Comparison of ENCODE assay signal across 14 cellular contexts in the genomic region with DNA sequence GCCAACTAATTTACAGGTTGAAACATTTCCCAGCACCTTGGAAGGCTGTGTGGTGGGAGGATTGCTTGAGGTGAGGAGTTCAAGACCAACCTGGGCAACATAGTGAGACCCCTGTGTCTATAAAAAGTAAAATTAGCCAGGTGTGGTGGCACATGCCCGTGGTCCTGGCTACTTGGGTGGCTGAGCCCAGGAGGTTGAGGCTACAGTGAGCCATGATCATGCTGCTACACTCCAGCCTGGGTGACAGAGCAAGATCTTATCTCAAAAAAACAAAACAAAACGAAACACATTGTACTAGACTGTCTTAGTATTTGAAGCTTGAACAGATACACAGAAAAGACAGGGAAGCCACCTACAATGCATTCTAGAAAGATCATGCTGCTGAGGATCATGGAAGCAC. TPM values are rescaled to one million over a fixed set of nuclear protein-coding genes. Genes with fewer than 3 reads are reported as not detected.
DNase-seq lines count a peak whose midpoint lies in the region; ATAC-seq and TF ChIP-seq lines count a peak whose summit lies in the region.
"Had no signal": no experiment of that assay in that cellular context is flagged by ENCODE, and none has a peak within 500 bp of the region (broad histone marks: within the 10 kb centered on the region; RNA-seq: fewer than 3 reads in every experiment).

No MANE protein-coding gene starts in this region.

- peak overlapping the region; percentile 47 for H3K27ac Mint-ChIP-seq in activated CD4-positive, alpha-beta T cell treated with anti-CD3 and anti-CD28 coated beads, Interleukin-2, amount 10 ng/mL, durations not matched to agents 7 days and 5 days
- no peak overlapping the region for H3K27ac Mint-ChIP-seq in activated T-helper 17 cell treated with anti-CD3 and anti-CD28 coated beads, Interleukin-2, amount 50 U/mL, for 72 hours
- H3K27ac Mint-ChIP-seq in neural progenitor cell: no peak overlapping the region
- H3K27ac Mint-ChIP-seq: memory B cell had no signal

- peaks cover 3% of the 10 kb centered on the region for H3K9me3 Mint-ChIP-seq in activated CD4-positive, alpha-beta T cell treated with anti-CD3 and anti-CD28 coated beads, Interleukin-2, amount 10 ng/mL, durations not matched to agents 7 days and 5 days
- no peaks in the 10 kb centered on the region for H3K9me3 Mint-ChIP-seq in activated T-helper 17 cell treated with anti-CD3 and anti-CD28 coated beads, Interleukin-2, amount 50 U/mL, for 72 hours
- H3K9me3 Mint-ChIP-seq in neural progenitor cell: peaks cover 40% of the 10 kb centered on the region
- H3K9me3 Mint-ChIP-seq: memory B cell had no signal

- no peaks in the 10 kb centered on the region for H3K9me3 ChIP-seq in GM23248 (ENCODE audit: low read depth)
- no peaks in the 10 kb centered on the region for H3K9me3 ChIP-seq in neural progenitor cell (ENCODE audit: low read depth)
- H3K9me3 ChIP-seq in Peyer's patch: no peaks in the 10 kb centered on the region
- H3K9me3 ChIP-seq in stomach: no peaks in the 10 kb centered on the region
- H3K9me3 ChIP-seq: pancreas, thyroid gland had no signal

- peaks cover 10% of the 10 kb centered on the region; the same call in 1 of the 2 replicates for H3K4me1 ChIP-seq in GM23248 (ENCODE audit: insufficient read depth)
- peaks cover 13% of the 10 kb centered on the region for H3K4me1 ChIP-seq in neural progenitor cell
- H3K4me1 ChIP-seq in Peyer's patch: peaks cover 0 to 22% (median 6%) of the 10 kb centered on the region in 4 donors
- H3K4me1 ChIP-seq in stomach: peaks cover 22 to 43% (median 32%) of the 10 kb centered on the region in 4 donors

- peaks cover 3% of the 10 kb centered on the region; the same call in 1 of the 2 replicates for H3K9me2 ChIP-seq in GM23248 (ENCODE audit: insufficient read depth)

- POLR2A ChIA-PET in activated CD4-positive, alpha-beta T cell treated with anti-CD3 and anti-CD28 coated beads, Interleukin-2, amount 10 ng/mL, durations not matched to agents 7 days and 5 days (lab: Charles Lee): no interaction called here

- peak; percentile 24 for DNase-seq in activated CD4-positive, alpha-beta T cell treated with anti-CD3 and anti-CD28 coated beads, Interleukin-2, amount 10 ng/mL, durations not matched to agents 7 days and 5 days
- DNase-seq in activated CD4-positive, alpha-beta T cell treated with anti-CD3 and anti-CD28 coated beads, Interleukin-2, amount 50 U/mL, for 4 hours: no peak
- DNase-seq in GM23248 (no peak), neural progenitor cell (ENCODE audit: low spot score) (no peak), Peyer's patch (no peak), GM20000 (ENCODE audit: low spot score) (no peak), stomach (no peak)
- DNase-seq: DMS 273 treated with DMSO at 0.1 percent for 48 hours, NCI-H1417 treated with DMSO at 0.1 percent for 48 hours, NCI-H510A, pancreas had no signal

- in situ Hi-C loops in GM23248 (cut with MboI): no loop called here

- H3K27me3 Mint-ChIP-seq in activated CD4-positive, alpha-beta T cell treated with anti-CD3 and anti-CD28 coated beads, Interleukin-2, amount 10 ng/mL, durations not matched to agents 7 days and 5 days: no peaks in the 10 kb centered on the region
- H3K27me3 Mint-ChIP-seq in activated T-helper 17 cell treated with anti-CD3 and anti-CD28 coated beads, Interleukin-2, amount 50 U/mL, for 72 hours: no peaks in the 10 kb centered on the region
- peaks cover 4% of the 10 kb centered on the region for H3K27me3 Mint-ChIP-seq in neural progenitor cell (ENCODE audit: insufficient read depth, low read depth)
- H3K27me3 Mint-ChIP-seq: memory B cell had no signal

- H3K9ac ChIP-seq in GM23248 (no peak overlapping the region), neural progenitor cell (no peak overlapping the region)

- no peak overlapping the region for H3K4me3 Mint-ChIP-seq in activated CD4-positive, alpha-beta T cell treated with anti-CD3 and anti-CD28 coated beads, Interleukin-2, amount 10 ng/mL, durations not matched to agents 7 days and 5 days
- peak overlapping the region; percentile 100 for H3K4me3 Mint-ChIP-seq in activated T-helper 17 cell treated with anti-CD3 and anti-CD28 coated beads, Interleukin-2, amount 50 U/mL, for 72 hours
- H3K4me3 Mint-ChIP-seq in neural progenitor cell: no peak overlapping the region

- H3K4me1 Mint-ChIP-seq in activated CD4-positive, alpha-beta T cell treated with anti-CD3 and anti-CD28 coated beads, Interleukin-2, amount 10 ng/mL, durations not matched to agents 7 days and 5 days: peaks cover 39% of the 10 kb centered on the region
- peaks cover 11% of the 10 kb centered on the region for H3K4me1 Mint-ChIP-seq in activated T-helper 17 cell treated with anti-CD3 and anti-CD28 coated beads, Interleukin-2, amount 50 U/mL, for 72 hours
- H3K4me1 Mint-ChIP-seq in neural progenitor cell: peaks cover 28% of the 10 kb centered on the region

- H3K27ac ChIP-seq in GM23248: no peak overlapping the region
- H3K27ac ChIP-seq in neural progenitor cell: no peak overlapping the region
- no peak overlapping the region for H3K27ac ChIP-seq in Peyer's patch
- H3K27ac ChIP-seq in stomach: no peak overlapping the region
- H3K27ac ChIP-seq: pancreas had no signal

- H3K36me3 ChIP-seq in GM23248 (ENCODE audit: low read depth) (no peaks in the 10 kb centered on the region), neural progenitor cell (no peaks in the 10 kb centered on the region), Peyer's patch (no peaks in the 10 kb centered on the region), stomach (no peaks in the 10 kb centered on the region)
- H3K36me3 ChIP-seq: pancreas, thyroid gland had no signal

- ATAC-seq in activated T-helper 17 cell treated with anti-CD3 and anti-CD28 coated beads, Interleukin-2, amount 50 U/mL, for 72 hours (replicated peaks): no peak
- ATAC-seq: pancreas had no signal

- CTCF ChIA-PET in activated CD4-positive, alpha-beta T cell treated with anti-CD3 and anti-CD28 coated beads, Interleukin-2, amount 10 ng/mL, durations not matched to agents 7 days and 5 days (lab: Charles Lee): interaction anchor here (1.4 kb wide), 1 partner anchor 11 kb away, joined by 3 read pairs; no protein-coding TSS in a partner anchor

- H4K20me1 ChIP-seq in GM23248 (ENCODE audit: insufficient read depth): no peaks in the 10 kb centered on the region
- H4K20me1 ChIP-seq in neural progenitor cell (ENCODE audit: low read depth): no peaks in the 10 kb centered on the region

- 0 out of 2 replicates have a peak overlapping the region, but pooled peaks have one; percentile 85 for H3K4me3 ChIP-seq in GM23248
- H3K4me3 ChIP-seq in neural progenitor cell: no peak overlapping the region
- H3K4me3 ChIP-seq in Peyer's patch: no peak overlapping the region
- H3K4me3 ChIP-seq in stomach: peak overlapping the region in 2 of 4 donors; percentile 3 to 75
- H3K4me3 ChIP-seq: thyroid gland had no signal

- peaks cover 6% of the 10 kb centered on the region; the same call in 1 of the 2 replicates for H3F3A ChIP-seq in GM23248 (ENCODE audit: insufficient read depth)
- H3F3A ChIP-seq in neural progenitor cell (ENCODE audit: low read depth): peaks cover 20% of the 10 kb centered on the region

- intact Hi-C loops in stomach (cut with DNase I; ENCODE audit: low total_unique reads): no loop called here

- no peak for TF ChIP-seq EP300 in stomach (IDR thresholded peaks at IDR 0.05)

- H3K79me2 ChIP-seq in GM23248 (ENCODE audit: insufficient read depth): peaks cover 40% of the 10 kb centered on the region
- H3K79me2 ChIP-seq in neural progenitor cell (ENCODE audit: low read depth): peaks cover 26% of the 10 kb centered on the region

- H3K4me2 ChIP-seq in GM23248 (ENCODE audit: unreplicated experiment) (peak overlapping the region; percentile 84), neural progenitor cell (peak overlapping the region; percentile 77)

- no peak overlapping the region for H2AFZ ChIP-seq in GM23248
- H2AFZ ChIP-seq in neural progenitor cell (replicated peaks): no peak overlapping the region

- 64 to 75% methylated on average over 2 of the region's 2 CpGs for WGBS in GM23248 (ENCODE audit: low coverage in 1 of 2, low lambda C conversion rate in 2 of 2, missing lambda C conversion rate in 2 of 2), 2 experiments
- WGBS in stomach, 5 donors: 48 to 60% (median 53%) methylated on average over 2 of the region's 2 CpGs

- H3K27me3 ChIP-seq in GM23248 (replicated peaks; ENCODE audit: insufficient read depth) (no peaks in the 10 kb centered on the region), neural progenitor cell (no peaks in the 10 kb centered on the region), Peyer's patch (no peaks in the 10 kb centered on the region), stomach (no peaks in the 10 kb centered on the region)
- H3K27me3 ChIP-seq: pancreas, thyroid gland had no signal

- TF ChIP-seq CTCF in neural progenitor cell (IDR thresholded peaks at IDR 0.05) (no peak), Peyer's patch (IDR thresholded peaks at IDR 0.05) (no peak), GM20000 (IDR thresholded peaks at IDR 0.05; ENCODE audit: extremely low read depth, missing control alignments) (no peak), stomach (IDR thresholded peaks at IDR 0.05) (no peak)

- TF ChIP-seq POLR2A in Peyer's patch (IDR thresholded peaks at IDR 0.05) (no peak), stomach (IDR thresholded peaks at IDR 0.05) (no peak)

- H3K36me3 Mint-ChIP-seq in activated CD4-positive, alpha-beta T cell treated with anti-CD3 and anti-CD28 coated beads, Interleukin-2, amount 10 ng/mL, durations not matched to agents 7 days and 5 days (ENCODE audit: low read depth): peaks cover 12% of the 10 kb centered on the region
- peaks cover 5% of the 10 kb centered on the region for H3K36me3 Mint-ChIP-seq in activated T-helper 17 cell treated with anti-CD3 and anti-CD28 coated beads, Interleukin-2, amount 50 U/mL, for 72 hours (ENCODE audit: low read depth)
- H3K36me3 Mint-ChIP-seq in neural progenitor cell: peaks cover 31% of the 10 kb centered on the region

RNA-seq across cellular contexts. Expression of a gene that starts 2.8 kb away (rescaled TPM):
- 10 to 100 TPM; 18.4 to 24.1 TPM for total RNA-seq in activated CD4-positive, alpha-beta T cell treated with anti-CD3 and anti-CD28 coated beads, Interleukin-2, amount 10 ng/mL, durations not matched to agents 7 days and 5 days
- total RNA-seq in GM23248 (2014; rRNA removed; shearing (Covaris generic)): 30.6 and 39.2 TPM in 2 replicates
- 35.8 and 36.8 TPM in 2 replicates for polyA plus RNA-seq in GM23248 (2016; fragmentation: Nextera tagmentation; extraction: Ambion mirVana)
- total RNA-seq in activated T-helper 17 cell treated with anti-CD3 and anti-CD28 coated beads, Interleukin-2, amount 50 U/mL, for 72 hours: 10 to 100 TPM; 23.4 to 38.1 TPM
- total RNA-seq in neural progenitor cell (ENCODE audit: low replicate concordance): 14.5 and 23.8 TPM in 2 replicates
- total RNA-seq in Peyer's patch: 10 to 100 TPM; 23.6 to 60.7 (median 39.9) TPM
- 10 to 100 TPM; 18.3 to 56.9 (median 28.1) TPM for total RNA-seq in stomach
- polyA plus RNA-seq in stomach: 10 to 100 TPM; 19.6 to 24.5 (median 23.5) TPM

RNA-seq across cellular contexts. Expression of a gene that starts 43.7 kb away (rescaled TPM):
- total RNA-seq in activated CD4-positive, alpha-beta T cell treated with anti-CD3 and anti-CD28 coated beads, Interleukin-2, amount 10 ng/mL, durations not matched to agents 7 days and 5 days: 100 to 1,000 TPM; 147 to 231 TPM
- 26.5 and 62.6 TPM in 2 replicates for total RNA-seq in GM23248 (2014; rRNA removed; shearing (Covaris generic))
- polyA plus RNA-seq in GM23248 (2016; fragmentation: Nextera tagmentation; extraction: Ambion mirVana) (14.7 and 14.9 TPM in 2 replicates), stomach (10 to 100 TPM; 11.7 to 22.5 (median 15.3) TPM)
- 100 to 1,000 TPM in 1 of 2 donors, 10 to 100 TPM in 1; 83.5 to 117 TPM for total RNA-seq in activated T-helper 17 cell treated with anti-CD3 and anti-CD28 coated beads, Interleukin-2, amount 50 U/mL, for 72 hours
- total RNA-seq in neural progenitor cell (ENCODE audit: low replicate concordance) (84.7 and 85.3 TPM in 2 replicates), Peyer's patch (100 to 1,000 TPM in 1 of 4 donors, 10 to 100 TPM in 3; 52.1 to 126 (median 71.0) TPM), stomach (10 to 100 TPM; 15.2 to 90.7 (median 29.5) TPM)
